In genomic region chr10:6140141-6140841, GRCh38 we compare ENCODE assay signal across 8 cellular contexts. TPM values are rescaled to one million over a fixed set of nuclear protein-coding genes. Genes with fewer than 3 reads are reported as not detected.
A peak's percentile ranks its signal among the peaks of the same experiment; 100 is the strongest.
DNase-seq lines count a peak whose midpoint lies in the region; ATAC-seq, FAIRE-seq and TF ChIP-seq lines count a peak whose summit lies in the region.

No MANE protein-coding gene starts in this region.

- no peak for TF ChIP-seq POLR2A in thyroid gland (IDR thresholded peaks at IDR 0.05)

- no peaks in the 10 kb centered on the region for H3K9me3 Mint-ChIP-seq in astrocyte (ENCODE audit: unreplicated experiment)

- H3K36me3 ChIP-seq in GM06990 (ENCODE audit: control insufficient read depth, insufficient read depth, low read length), result no peaks in the 10 kb centered on the region
- no peaks in the 10 kb centered on the region for H3K36me3 ChIP-seq in astrocyte (ENCODE audit: insufficient read depth, low read length)
- H3K36me3 ChIP-seq in rectal smooth muscle tissue (ENCODE audit: control insufficient read depth, insufficient read depth, low read length), result no peaks in the 10 kb centered on the region
- H3K36me3 ChIP-seq in thyroid gland, result no peaks in the 10 kb centered on the region

- H2AFZ ChIP-seq in astrocyte (ENCODE audit: low read depth, low read length), result no peak overlapping the region

- no peaks in the 10 kb centered on the region for H3K36me3 Mint-ChIP-seq in astrocyte (ENCODE audit: low read depth, unreplicated experiment)

- peaks cover 29% of the 10 kb centered on the region for H3K4me1 Mint-ChIP-seq in astrocyte (ENCODE audit: low read depth, unreplicated experiment)

- H3K4me2 ChIP-seq in astrocyte (ENCODE audit: low read length), result peak overlapping the region; percentile 87

- H3K79me2 ChIP-seq in astrocyte (ENCODE audit: insufficient read depth, low read length), result peaks cover 8% of the 10 kb centered on the region

- no peak for ATAC-seq in HG03139 (IDR thresholded peaks at IDR 0.05; ENCODE audit: unreplicated experiment)
- no peak for ATAC-seq in GM18861 (IDR thresholded peaks at IDR 0.05; ENCODE audit: unreplicated experiment)

- no peak for FAIRE-seq in astrocyte (lab: Jason Lieb, UNC)

- intact Hi-C loops in thyroid gland (cut with DNase I), result loop anchor here (5.0 kb wide), 1 partner anchor 62 kb away; the partner anchor contains the start of gene PFKFB3

- DNase-seq in GM06990 (ENCODE audit: extremely low read depth, insufficient read length) (no peak), NCI-H69 (lab: John Stamatoyannopoulos, UW) (peak; percentile 38), astrocyte (ENCODE audit: low read depth) (no peak), thyroid gland (no peak), GM10266 (ENCODE audit: extremely low spot score) (no peak)

- H3K4me1 ChIP-seq in astrocyte (ENCODE audit: insufficient read depth, low read length) (peaks cover 38% of the 10 kb centered on the region), rectal smooth muscle tissue (ENCODE audit: control insufficient read depth, insufficient read depth, low read length) (no peaks in the 10 kb centered on the region), thyroid gland (peaks cover under 1 to 5% of the 10 kb centered on the region in 2 donors)

- no peak overlapping the region for H3K4me3 Mint-ChIP-seq in astrocyte (ENCODE audit: unreplicated experiment)

- H3K27ac ChIP-seq in astrocyte (ENCODE audit: low read depth, low read length) (no peak overlapping the region), rectal smooth muscle tissue (ENCODE audit: low read depth, low read length) (no peak overlapping the region), thyroid gland (no peak overlapping the region)

- H4K20me1 ChIP-seq in astrocyte (ENCODE audit: insufficient read depth, low read length), result no peaks in the 10 kb centered on the region

- H3K4me3 ChIP-seq in GM06990 (replicated peaks; ENCODE audit: low read depth, low read length) (peak overlapping the region; percentile 23), astrocyte (ENCODE audit: insufficient read depth, low read depth, low read length) (no peak overlapping the region), rectal smooth muscle tissue (ENCODE audit: low read length) (peak overlapping the region; percentile 26), thyroid gland (replicated peaks in 1 of 3) (no peak overlapping the region)

- H3K27me3 ChIP-seq in GM06990 (replicated peaks; ENCODE audit: control insufficient read depth, insufficient read depth, low read length) (no peaks in the 10 kb centered on the region), astrocyte (ENCODE audit: insufficient read depth, low read length) (peaks cover 5% of the 10 kb centered on the region), rectal smooth muscle tissue (ENCODE audit: control insufficient read depth, insufficient read depth, low read length) (no peaks in the 10 kb centered on the region), thyroid gland (no peaks in the 10 kb centered on the region)

- H3K27ac Mint-ChIP-seq in astrocyte (ENCODE audit: unreplicated experiment), result no peak overlapping the region

- H3K27me3 Mint-ChIP-seq in astrocyte (ENCODE audit: low read depth, unreplicated experiment), result peaks cover 10% of the 10 kb centered on the region

- TF ChIP-seq CTCF in GM06990 (IDR thresholded peaks at IDR 0.05; ENCODE audit: insufficient read depth, low read length, poor library complexity, severe bottlenecking) (no peak), astrocyte (IDR thresholded peaks at IDR 0.05; ENCODE audit: insufficient read depth, low read depth, low read length) (no peak), thyroid gland (IDR thresholded peaks at IDR 0.05) (no peak), GM10266 (IDR thresholded peaks at IDR 0.05; ENCODE audit: control insufficient read depth, insufficient read depth, low read depth, missing control alignments) (no peak)

- no peaks in the 10 kb centered on the region for H3K9me3 ChIP-seq in astrocyte (ENCODE audit: insufficient read depth, low read depth, low read length)
- H3K9me3 ChIP-seq in thyroid gland, result no peaks in the 10 kb centered on the region

- 72 to 80% methylated on average over 19 to 27 of the region's 28 CpGs for WGBS in thyroid gland, 2 donors

- H3K9ac ChIP-seq in astrocyte (ENCODE audit: low read length) (peak overlapping the region; percentile 3), rectal smooth muscle tissue (ENCODE audit: low read length) (no peak overlapping the region)

RNA-seq across cellular contexts. Expression of gene RBM17, which starts 51.5 kb away (rescaled TPM):
- total RNA-seq in astrocyte, result 69.7 and 71.3 TPM in 2 replicates
- 10 to 100 TPM; 64.3 to 93.3 (median 81.7) TPM for total RNA-seq in thyroid gland

Comparison
In these comparisons a context has a peak if more than half of its experiments do, and no peak if none do; other contexts are left out.
1. H3K4me3 ChIP-seq: peak in GM06990 (single experiment) and rectal smooth muscle tissue (single experiment); none in astrocyte (single experiment) and thyroid gland (0 of 3).